15 cellular contexts compared by ENCODE assay signal in the genomic region with DNA sequence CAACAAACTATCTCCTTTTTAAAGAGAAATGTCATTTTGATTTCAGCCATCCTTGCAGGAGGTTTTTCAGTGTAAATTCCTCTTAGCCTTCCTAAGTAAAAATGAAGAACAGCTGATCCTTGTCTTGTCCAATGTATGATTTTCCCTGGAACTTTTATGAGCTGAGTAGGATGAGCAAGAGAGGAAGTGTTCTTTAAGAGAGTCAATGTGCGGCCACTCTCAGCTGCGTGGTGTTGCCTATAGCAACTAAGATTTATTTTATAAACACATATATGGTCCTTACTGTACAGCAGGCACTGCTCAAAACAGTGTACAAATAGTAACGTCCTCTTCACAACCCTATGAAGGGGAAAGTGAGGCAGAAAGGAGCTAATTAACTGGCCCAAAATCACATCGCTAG.
DNase-seq lines count a peak whose midpoint lies in the region; ATAC-seq and TF ChIP-seq lines count a peak whose summit lies in the region.
"Had no signal": no experiment of that assay in that cellular context is flagged by ENCODE, and none has a peak within 500 bp of the region (broad histone marks: within the 10 kb centered on the region; RNA-seq: fewer than 3 reads in every experiment).

No MANE protein-coding gene starts in this region.

- no peak overlapping the region; the same call in 1 of the 2 replicates for H3K4me2 ChIP-seq in HCT116 (ENCODE audit: low read length)
- peak overlapping the region; percentile 69 for H3K4me2 ChIP-seq in smooth muscle cell

- CTCF ChIA-PET in HCT116 (lab: Charles Lee) = no interaction called here
- CTCF ChIA-PET in Caco-2 (lab: Charles Lee) = interaction anchor here (0.7 kb wide), 1 partner anchor 28 kb away, joined by 3 read pairs; no protein-coding TSS in a partner anchor

- H3K4me3 ChIP-seq in HCT116 (replicated peaks in 1 of 2; ENCODE audit: low read depth in 1 of 2, low read length in 2 of 2) (no peak overlapping the region), adipocyte (ENCODE audit: low read length) (no peak overlapping the region), foreskin fibroblast (ENCODE audit: low read depth in 1 of 2, low read length in 2 of 2) (no peak overlapping the region), smooth muscle cell (no peak overlapping the region), Caco-2 (ENCODE audit: low read depth, low read length) (no peak overlapping the region)
- H3K4me3 ChIP-seq: body of pancreas, Peyer's patch had no signal

- H3K79me2 ChIP-seq in HCT116 (ENCODE audit: insufficient read depth, low read length) (no peaks in the 10 kb centered on the region), smooth muscle cell (ENCODE audit: low read depth) (no peaks in the 10 kb centered on the region)

- H3K4me3 Mint-ChIP-seq in Caco-2 (ENCODE audit: unreplicated experiment) = no peak overlapping the region

- H2AFZ ChIP-seq in HCT116 (ENCODE audit: low read depth, low read length, poor library complexity, severe bottlenecking) (no peak overlapping the region), smooth muscle cell (ENCODE audit: low read depth) (no peak overlapping the region)

- TF ChIP-seq CTCF in HCT116 (IDR thresholded peaks at IDR 0.05 in 2 of 3, conservative IDR thresholded peaks at IDR 0.05 in 1 of 3; ENCODE audit: borderline replicate concordance in 1 of 3, insufficient read depth in 1 of 3, low read depth in 2 of 3, low read length in 2 of 3) (no peak), foreskin fibroblast (IDR thresholded peaks at IDR 0.05; ENCODE audit: low read depth, low read length) (no peak), smooth muscle cell (IDR thresholded peaks at IDR 0.05; ENCODE audit: borderline replicate concordance, insufficient read depth, poor library complexity, severe bottlenecking) (no peak), Caco-2 (IDR thresholded peaks at IDR 0.05; ENCODE audit: insufficient read depth in 1 of 2, low read depth in 1 of 2, low read length in 1 of 2, severe bottlenecking in 1 of 2, unreplicated experiment in 1 of 2) (no peak)

- H3K36me3 ChIP-seq in HCT116 (ENCODE audit: control insufficient read depth in 1 of 2, insufficient read depth in 2 of 2, low read length in 2 of 2) (no peaks in the 10 kb centered on the region), adipocyte (ENCODE audit: control insufficient read depth, insufficient read depth, low read length, severe bottlenecking) (no peaks in the 10 kb centered on the region), smooth muscle cell (ENCODE audit: low read depth) (no peaks in the 10 kb centered on the region), Caco-2 (ENCODE audit: control insufficient read depth, insufficient read depth, low read length) (no peaks in the 10 kb centered on the region)
- H3K36me3 ChIP-seq: Peyer's patch had no signal

- no peaks in the 10 kb centered on the region for H3K4me1 Mint-ChIP-seq in Caco-2 (ENCODE audit: low read depth, unreplicated experiment)

- no peak overlapping the region for H3K27ac Mint-ChIP-seq in Caco-2 (ENCODE audit: unreplicated experiment)

- no peaks in the 10 kb centered on the region for H3K27me3 Mint-ChIP-seq in Caco-2 (ENCODE audit: insufficient read depth, unreplicated experiment)

- peaks cover 31% of the 10 kb centered on the region for H3F3A ChIP-seq in smooth muscle cell (ENCODE audit: low read depth)

- intact Hi-C loops in HCT116 (cut with micrococcal nuclease) (no loop called here), Caco-2 (cut with micrococcal nuclease; ENCODE audit: unreplicated experiment) (no loop called here)

- no peak for TF ChIP-seq RAD21 in HCT116 (IDR thresholded peaks at IDR 0.05; ENCODE audit: low read depth)

- no peaks in the 10 kb centered on the region for H3K9me3 ChIP-seq in HCT116 (ENCODE audit: control insufficient read depth in 1 of 2, insufficient read depth in 1 of 2, low read depth in 1 of 2, low read length in 2 of 2)
- H3K9me3 ChIP-seq in adipocyte (ENCODE audit: control insufficient read depth, low read length) = no peaks in the 10 kb centered on the region
- H3K9me3 ChIP-seq in smooth muscle cell (replicated peaks; ENCODE audit: low read depth) = no peaks in the 10 kb centered on the region
- H3K9me3 ChIP-seq in Caco-2 = no peaks in the 10 kb centered on the region
- H3K9me3 ChIP-seq: body of pancreas, Peyer's patch had no signal

- RAD21 ChIA-PET in HCT116 (lab: Charles Lee; ENCODE audit: low non-redundant PET in 1 of 2, low total read pairs in 2 of 2, uncharacterized antibody in 2 of 2, unreplicated experiment in 2 of 2) = no interaction called here

- POLR2A ChIA-PET in HCT116 (lab: Charles Lee) = no interaction called here
- POLR2A ChIA-PET in Caco-2 (lab: Charles Lee) = no interaction called here

- H3K4me1 ChIP-seq in HCT116 (ENCODE audit: control insufficient read depth in 1 of 2, insufficient read depth in 2 of 2, low read length in 2 of 2) (peaks cover 5 to 8% of the 10 kb centered on the region in 2 experiments), adipocyte (ENCODE audit: control insufficient read depth, insufficient read depth, low read length) (peaks cover 6% of the 10 kb centered on the region), smooth muscle cell (ENCODE audit: low read depth) (peaks cover 40% of the 10 kb centered on the region), Caco-2 (no peaks in the 10 kb centered on the region)
- H3K4me1 ChIP-seq: body of pancreas had no signal

- peaks cover 14% of the 10 kb centered on the region; the same call in 1 of the 2 replicates for H3K27me3 ChIP-seq in HCT116 (ENCODE audit: insufficient read depth, low read length)
- H3K27me3 ChIP-seq in adipocyte (replicated peaks; ENCODE audit: control insufficient read depth, insufficient read depth, low read length) = no peaks in the 10 kb centered on the region
- no peaks in the 10 kb centered on the region for H3K27me3 ChIP-seq in smooth muscle cell (ENCODE audit: low read depth)
- no peaks in the 10 kb centered on the region for H3K27me3 ChIP-seq in Caco-2 (replicated peaks; ENCODE audit: control insufficient read depth, insufficient read depth, low read length)
- H3K27me3 ChIP-seq: body of pancreas, Peyer's patch had no signal

- ATAC-seq in HCT116 = peak; percentile 40
- ATAC-seq in HG02642 (IDR thresholded peaks at IDR 0.05; ENCODE audit: poor library complexity, unreplicated experiment) = no peak
- no peak for ATAC-seq in HG03097 (IDR thresholded peaks at IDR 0.05; ENCODE audit: low FRiP score, unreplicated experiment)
- ATAC-seq: body of pancreas had no signal

- whole genome bisulfite sequencing in smooth muscle cell (ENCODE audit: low lambda C conversion rate) = 49% methylated on average over 4 of the region's 4 CpGs

- BruUV-seq in HCT116 (replicated peaks; lab: Mats Ljungman, UMichigan) (no TSS peak), Caco-2 (replicated peaks; lab: Mats Ljungman, UMichigan) (no TSS peak)

- H3K9ac ChIP-seq in HCT116 (ENCODE audit: low read length) = no peak overlapping the region
- H3K9ac ChIP-seq in adipocyte (ENCODE audit: low read length) = no peak overlapping the region
- peak overlapping the region; percentile 94 for H3K9ac ChIP-seq in smooth muscle cell (ENCODE audit: low read depth)

- DNase-seq in HCT116 (ENCODE audit: low read depth, low spot score) = no peak
- peak; percentile 32 for DNase-seq in adipocyte (ENCODE audit: low read depth)
- DNase-seq in foreskin fibroblast = peak; percentile 65 to 79
- no peak for DNase-seq in smooth muscle cell (lab: John Stamatoyannopoulos, UW; ENCODE audit: unreplicated experiment)
- DNase-seq in Caco-2 = no peak
- DNase-seq: activated CD4-positive, CD25-positive, alpha-beta regulatory T cell treated with anti-CD3 and anti-CD28 coated beads, Interleukin-2, amount 50 U/mL, for 72 hours; activated naive CD4-positive, alpha-beta T cell; body of pancreas; midbrain; NCI-H1694 treated with DMSO at 0.1 percent for 48 hours; NCI-H524; Peyer's patch; posterior cingulate gyrus had no signal

- no peak for TF ChIP-seq POLR2A in HCT116 (IDR thresholded peaks at IDR 0.05; ENCODE audit: borderline replicate concordance, extremely low read depth, insufficient read depth, insufficient read length)

- H3K9me3 Mint-ChIP-seq in Caco-2 (ENCODE audit: unreplicated experiment) = no peaks in the 10 kb centered on the region

- H4K20me1 ChIP-seq in HCT116 (ENCODE audit: insufficient read depth) (no peaks in the 10 kb centered on the region), smooth muscle cell (ENCODE audit: low read depth) (no peaks in the 10 kb centered on the region)

- H3K9me2 ChIP-seq in HCT116 (ENCODE audit: insufficient read depth) = no peaks in the 10 kb centered on the region

- H3K27ac ChIP-seq in HCT116 (ENCODE audit: low read depth, low read length) (no peak overlapping the region), smooth muscle cell (ENCODE audit: low read depth) (peak overlapping the region; percentile 99)
- H3K27ac ChIP-seq: body of pancreas, Peyer's patch had no signal

- no peaks in the 10 kb centered on the region for H3K36me3 Mint-ChIP-seq in Caco-2 (ENCODE audit: insufficient read depth, unreplicated experiment)

TF ChIP-seq in HCT116, 20 proteins besides CTCF, POLR2A, EP300 and RAD21:
- no peak for TF ChIP-seq CEBPB (IDR thresholded peaks at IDR 0.05; ENCODE audit: low read depth)
- TF ChIP-seq TCF7L2 (IDR thresholded peaks at IDR 0.05; ENCODE audit: borderline replicate concordance, extremely low read depth, insufficient read depth, insufficient read length) = no peak
- no peak for TF ChIP-seq ZNF274 (IDR thresholded peaks at IDR 0.05; ENCODE audit: low read depth, low read length)

Comparison
In these comparisons a context has a peak if more than half of its experiments do, and no peak if none do; other contexts are left out.
1. DNase-seq: peak in adipocyte (single experiment) and foreskin fibroblast (2 of 2); none in HCT116 (single experiment), smooth muscle cell (single experiment) and Caco-2 (0 of 2).